13 cellular contexts compared by ENCODE assay signal in the genomic region with DNA sequence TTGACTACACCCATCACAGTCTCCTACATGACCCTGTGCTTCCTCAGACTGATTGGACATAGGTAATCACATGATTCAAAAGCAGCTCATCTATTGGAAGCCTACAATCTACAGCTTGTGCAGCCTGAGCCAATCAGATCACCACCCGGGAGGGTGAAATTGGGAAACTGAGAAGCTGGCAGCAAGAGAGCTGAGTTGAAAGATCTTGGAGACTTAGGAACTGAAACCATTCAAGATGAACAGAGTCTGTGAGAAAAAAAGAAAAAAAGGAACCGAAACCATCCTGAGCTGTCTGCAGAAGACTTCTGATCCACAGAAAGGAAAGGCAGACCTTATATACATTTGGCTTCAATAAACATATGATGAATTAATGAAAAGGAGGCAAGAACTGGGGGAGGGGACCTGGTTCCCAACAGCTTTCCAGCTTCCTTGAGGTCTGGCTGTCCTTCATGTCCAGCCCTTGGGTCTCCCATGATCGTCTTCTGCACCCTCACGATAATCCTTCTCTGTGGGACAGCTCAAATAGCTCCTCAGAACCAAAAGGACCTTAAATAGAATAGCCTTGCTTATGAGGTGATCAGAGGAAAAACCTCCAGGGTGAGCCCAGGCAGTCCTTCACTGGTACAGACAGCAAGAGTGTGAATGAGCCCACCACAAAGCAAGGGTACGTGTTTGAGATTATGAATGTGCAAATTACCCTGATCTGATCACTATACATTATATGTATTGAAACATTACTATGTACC. TPM values are rescaled to one million over a fixed set of nuclear protein-coding genes. Genes with fewer than 3 reads are reported as not detected.
DNase-seq lines count a peak whose midpoint lies in the region; ATAC-seq lines count a peak whose summit lies in the region.
"Had no signal": no experiment of that assay in that cellular context is flagged by ENCODE, and none has a peak within 500 bp of the region (broad histone marks: within the 10 kb centered on the region; RNA-seq: fewer than 3 reads in every experiment).

No MANE protein-coding gene starts in this region.

- intact Hi-C loops in left colon (cut with DNase I, micrococcal nuclease): no loop called here

- peak overlapping the region; percentile 75 for H3K4me3 Mint-ChIP-seq in memory B cell
- H3K4me3 Mint-ChIP-seq in CD8-positive, alpha-beta memory T cell: no peak overlapping the region
- H3K4me3 Mint-ChIP-seq: activated CD8-positive, alpha-beta T cell treated with anti-CD3 and anti-CD28 coated beads for 36 hours; type B pancreatic cell had no signal

- DNase-seq in NAMALWA (ENCODE audit: low spot score) (peak; percentile 96), memory B cell (ENCODE audit: low spot score in 2 of 2) (peak; percentile 39 to 61), NCI-H69 (lab: John Stamatoyannopoulos, UW) (no peak), T1000 (lab: John Stamatoyannopoulos, UW) (no peak), left colon (no peak)
- no peak for DNase-seq in CD8-positive, alpha-beta memory T cell
- DNase-seq: activated CD8-positive, alpha-beta T cell treated with anti-CD3 and anti-CD28 coated beads for 36 hours; NCI-H2107; ovary had no signal

- H3K4me1 Mint-ChIP-seq in memory B cell: peaks cover 11% of the 10 kb centered on the region
- peaks cover 0 to 3% (median 3%) of the 10 kb centered on the region in 3 donors for H3K4me1 Mint-ChIP-seq in CD8-positive, alpha-beta memory T cell

- H3K36me3 ChIP-seq in CD8-positive, alpha-beta memory T cell (ENCODE audit: insufficient read depth, low read length): no peaks in the 10 kb centered on the region
- H3K36me3 ChIP-seq: ovary had no signal

- CTCF ChIA-PET in CD8-positive, alpha-beta memory T cell (lab: Charles Lee): interaction anchor here (0.8 kb wide), 1 partner anchor 26 kb away, joined by 3 read pairs; no protein-coding TSS in a partner anchor

- H3K27ac Mint-ChIP-seq in memory B cell: peak overlapping the region; percentile 43
- peak overlapping the region in 2 of 8 donors; percentile 11 to 64 for H3K27ac Mint-ChIP-seq in CD8-positive, alpha-beta memory T cell
- H3K27ac Mint-ChIP-seq: activated CD8-positive, alpha-beta T cell treated with anti-CD3 and anti-CD28 coated beads for 36 hours; type B pancreatic cell had no signal

- H3K4me3 ChIP-seq in CD8-positive, alpha-beta memory T cell (ENCODE audit: low read length): no peak overlapping the region
- H3K4me3 ChIP-seq: ovary had no signal

- H3K4me1 ChIP-seq in CD8-positive, alpha-beta memory T cell (ENCODE audit: insufficient read depth, low read length): no peaks in the 10 kb centered on the region

- H3K9me3 Mint-ChIP-seq in memory B cell: peaks cover 4% of the 10 kb centered on the region
- H3K9me3 Mint-ChIP-seq in CD8-positive, alpha-beta memory T cell: no peaks in the 10 kb centered on the region
- H3K9me3 Mint-ChIP-seq: activated CD8-positive, alpha-beta T cell treated with anti-CD3 and anti-CD28 coated beads for 36 hours; type B pancreatic cell had no signal

- POLR2A ChIA-PET in CD8-positive, alpha-beta memory T cell (lab: Charles Lee): no interaction called here

- ATAC-seq in GM18502 (IDR thresholded peaks at IDR 0.05; ENCODE audit: poor library complexity, unreplicated experiment) (peak; percentile 58), GM21786 (IDR thresholded peaks at IDR 0.05; ENCODE audit: unreplicated experiment) (peak; percentile 55), memory B cell (ENCODE audit: low read depth) (peak; percentile 99), left colon (no peak)
- ATAC-seq: activated CD8-positive, alpha-beta T cell treated with anti-CD3 and anti-CD28 coated beads for 36 hours had no signal

- peaks cover 3% of the 10 kb centered on the region for H3K27me3 Mint-ChIP-seq in memory B cell
- H3K27me3 Mint-ChIP-seq in CD8-positive, alpha-beta memory T cell: peaks cover 0 to 2% of the 10 kb centered on the region in 2 donors
- H3K27me3 Mint-ChIP-seq: activated CD8-positive, alpha-beta T cell treated with anti-CD3 and anti-CD28 coated beads for 36 hours had no signal

- no peak overlapping the region for H3K27ac ChIP-seq in CD8-positive, alpha-beta memory T cell (ENCODE audit: low read depth, low read length)
- H3K27ac ChIP-seq: ovary had no signal

- H3K27me3 ChIP-seq in CD8-positive, alpha-beta memory T cell (ENCODE audit: insufficient read depth, low read length, poor library complexity, severe bottlenecking): no peaks in the 10 kb centered on the region
- H3K27me3 ChIP-seq: ovary had no signal

- H3K36me3 Mint-ChIP-seq in memory B cell: no peaks in the 10 kb centered on the region
- peaks cover 0 to 5% (median 5%) of the 10 kb centered on the region in 3 donors for H3K36me3 Mint-ChIP-seq in CD8-positive, alpha-beta memory T cell
- H3K36me3 Mint-ChIP-seq: type B pancreatic cell had no signal

- H3K9me3 ChIP-seq in CD8-positive, alpha-beta memory T cell (ENCODE audit: low read length): no peaks in the 10 kb centered on the region
- H3K9me3 ChIP-seq: ovary had no signal

RNA-seq across cellular contexts. Expression of gene PLXDC1, which starts 32.6 kb away (rescaled TPM):
- total RNA-seq in CD8-positive, alpha-beta memory T cell: 1 to 10 TPM; 2.5 to 2.9 TPM
- polyA plus RNA-seq in CD8-positive, alpha-beta memory T cell: 10.3 TPM
- 1 to 10 TPM; 2.3 to 5.0 TPM for total RNA-seq in left colon

RNA-seq across cellular contexts. Expression of gene ARL5C, which starts 47.1 kb away (rescaled TPM):
- total RNA-seq in CD8-positive, alpha-beta memory T cell: not detected
- not detected for polyA plus RNA-seq in CD8-positive, alpha-beta memory T cell
- under 1 TPM in 1 of 2 donors, not detected in 1; 0.56 TPM for total RNA-seq in left colon
- total RNA-seq: activated CD8-positive, alpha-beta T cell treated with anti-CD3 and anti-CD28 coated beads for 36 hours; astrocyte; ovary had no signal
- polyA plus RNA-seq: ovary had no signal

Comparison
In these comparisons a context has a peak if more than half of its experiments do, and no peak if none do; other contexts are left out.
1. DNase-seq: peak in NAMALWA (single experiment) and memory B cell (2 of 2); none in CD8-positive, alpha-beta memory T cell (0 of 5), NCI-H69 (single experiment), T1000 (single experiment) and left colon (0 of 2).